Comparison of ENCODE assay signal across 9 cellular contexts in the genomic region with DNA sequence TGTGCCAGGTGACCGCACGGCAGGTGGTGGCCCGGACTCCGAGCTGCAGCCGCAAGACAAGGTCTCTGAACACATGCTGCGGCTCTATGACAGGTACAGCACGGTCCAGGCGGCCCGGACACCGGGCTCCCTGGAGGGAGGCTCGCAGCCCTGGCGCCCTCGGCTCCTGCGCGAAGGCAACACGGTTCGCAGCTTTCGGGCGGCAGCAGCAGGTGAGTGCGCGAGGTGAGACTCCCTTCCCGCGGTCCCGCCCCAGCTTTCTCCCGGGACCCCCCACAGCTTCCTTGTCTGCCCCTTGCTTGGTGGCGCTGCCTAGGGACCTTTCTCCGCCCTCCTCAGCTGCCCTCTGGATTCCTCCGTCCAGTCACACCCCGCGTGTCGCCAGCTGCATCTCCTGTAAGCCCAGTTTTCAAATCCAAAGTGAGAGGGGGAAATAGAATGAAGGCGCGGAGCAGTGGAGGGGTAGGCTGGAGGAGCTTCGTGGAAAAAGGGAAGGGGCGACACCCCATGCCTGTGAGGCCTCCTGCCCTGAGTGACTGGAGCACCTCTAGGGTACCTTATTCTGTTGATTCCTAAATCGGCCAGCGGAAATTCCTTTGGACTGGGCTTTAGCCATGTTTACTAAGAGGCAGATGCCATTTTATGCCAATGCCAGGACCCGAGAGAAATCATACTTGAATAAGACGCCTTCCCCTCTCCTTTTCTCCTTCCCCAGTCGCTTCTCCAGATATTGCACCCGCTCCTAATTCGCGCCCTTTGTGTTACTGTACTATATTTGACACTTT. TPM values are rescaled to one million over a fixed set of nuclear protein-coding genes. Genes with fewer than 3 reads are reported as not detected.
DNase-seq lines count a peak whose midpoint lies in the region; ATAC-seq and TF ChIP-seq lines count a peak whose summit lies in the region.
"Had no signal": no experiment of that assay in that cellular context is flagged by ENCODE, and none has a peak within 500 bp of the region (broad histone marks: within the 10 kb centered on the region; RNA-seq: fewer than 3 reads in every experiment).

No MANE protein-coding gene starts in this region.

- peaks cover 50% of the 10 kb centered on the region for H3K79me2 ChIP-seq in SU-DHL-6 (ENCODE audit: insufficient read depth, low read length)

- H3K4me2 ChIP-seq in SU-DHL-6 (ENCODE audit: low read depth, low read length, poor library complexity, severe bottlenecking), result peak overlapping the region; percentile 95

- TF ChIP-seq POLR2A in spleen (IDR thresholded peaks at IDR 0.05), result no peak

- H3K27me3 ChIP-seq in SU-DHL-6 (ENCODE audit: low read length), result no peaks in the 10 kb centered on the region
- peaks cover 75% of the 10 kb centered on the region for H3K27me3 ChIP-seq in iPS-15b (ENCODE audit: control insufficient read depth, insufficient read depth, low read length)
- H3K27me3 ChIP-seq in spleen (replicated peaks in 1 of 7), result peaks cover 4 to 77% (median 28%) of the 10 kb centered on the region in 7 donors

- no peak overlapping the region for H2AFZ ChIP-seq in SU-DHL-6 (ENCODE audit: low read depth, low read length, severe bottlenecking)

- DNase-seq in NCI-H187 (lab: John Stamatoyannopoulos, UW) (peak; percentile 16 to 72), NCI-H187 treated with DMSO at 0.1 percent for 48 hours (lab: John Stamatoyannopoulos, UW) (no peak), spleen (peak; percentile 74), NCI-H1105 treated with DMSO at 0.1 percent for 48 hours (lab: John Stamatoyannopoulos, UW) (no peak), UCSD-AML1 (lab: John Stamatoyannopoulos, UW; ENCODE audit: unreplicated experiment) (no peak)

- no peaks in the 10 kb centered on the region for H3K9me3 ChIP-seq in SU-DHL-6 (ENCODE audit: insufficient read depth, low read length)
- H3K9me3 ChIP-seq in iPS-15b (ENCODE audit: control insufficient read depth, insufficient read depth, low read length), result no peaks in the 10 kb centered on the region
- H3K9me3 ChIP-seq in spleen, result no peaks in the 10 kb centered on the region

- peaks cover 5% of the 10 kb centered on the region; the same call in 1 of the 2 replicates for H3F3A ChIP-seq in SU-DHL-6 (ENCODE audit: insufficient read depth)

- H3K4me3 ChIP-seq in SU-DHL-6 (ENCODE audit: insufficient read depth, low read length, poor library complexity, severe bottlenecking) (peak overlapping the region; percentile 72), iPS-15b (ENCODE audit: low read depth, low read length) (peak overlapping the region; percentile 63), spleen (peak overlapping the region in 7 of 8 donors; percentile 24 to 66 (median 37))

- H3K4me1 ChIP-seq in iPS-15b (ENCODE audit: control insufficient read depth, insufficient read depth, low read length), result peaks cover 8% of the 10 kb centered on the region
- H3K4me1 ChIP-seq in spleen, result peaks cover 7 to 23% (median 13%) of the 10 kb centered on the region in 6 donors

- peak overlapping the region; percentile 72 for H3K9ac ChIP-seq in SU-DHL-6 (ENCODE audit: low read length)
- H3K9ac ChIP-seq in iPS-15b (ENCODE audit: low read depth, low read length), result no peak overlapping the region

- H4K20me1 ChIP-seq in SU-DHL-6 (ENCODE audit: low read depth, low read length), result no peaks in the 10 kb centered on the region

- intact Hi-C loops in spleen (cut with DNase I; ENCODE audit: low total_unique reads), result loop anchor here (5.0 kb wide), 1 partner anchor 674 kb away; no protein-coding TSS in a partner anchor

- H3K27ac ChIP-seq in SU-DHL-6 (ENCODE audit: low read depth, low read length), result peak overlapping the region; percentile 79
- H3K27ac ChIP-seq in spleen, result no peak overlapping the region
- H3K27ac ChIP-seq: HL-60 had no signal

- no peak for ATAC-seq in HG03135 (IDR thresholded peaks at IDR 0.05; ENCODE audit: unreplicated experiment)

- H3K36me3 ChIP-seq in SU-DHL-6 (ENCODE audit: low read length) (peaks cover 3% of the 10 kb centered on the region; the same call in 1 of the 2 replicates), iPS-15b (ENCODE audit: control insufficient read depth, insufficient read depth, low read length) (no peaks in the 10 kb centered on the region), spleen (no peaks in the 10 kb centered on the region)

- TF ChIP-seq CTCF in SU-DHL-6 (IDR thresholded peaks at IDR 0.05; ENCODE audit: insufficient read depth, low read length, poor library complexity, severe bottlenecking) (no peak), spleen (IDR thresholded peaks at IDR 0.05 in 8 of 11, conservative IDR thresholded peaks at IDR 0.05 in 3 of 11) (no peak)

- 5 to 12% (median 9%) methylated on average over 22 to 43 of the region's 43 CpGs for WGBS in spleen, 5 donors

- H3K9me2 ChIP-seq in SU-DHL-6 (replicated peaks; ENCODE audit: insufficient read depth, low read length), result no peaks in the 10 kb centered on the region

RNA-seq across cellular contexts. Expression of a gene that starts 1.1 kb away (rescaled TPM):
- under 1 TPM in 5 of 7 donors, not detected in 2; 0.06 to 0.33 (median 0.23) TPM for total RNA-seq in spleen
- under 1 TPM in 2 of 3 donors, not detected in 1; 0.10 to 0.27 TPM for polyA plus RNA-seq in spleen

Comparison
In these comparisons a context has a peak if more than half of its experiments do, and no peak if none do; other contexts are left out.
1. DNase-seq: peak in NCI-H187 (2 of 2) and spleen (single experiment); none in NCI-H187 treated with DMSO at 0.1 percent for 48 hours (single experiment), NCI-H1105 treated with DMSO at 0.1 percent for 48 hours (single experiment) and UCSD-AML1 (single experiment).
2. Peak in every context shown above with its lines, with median percentiles within 50 percentile points of each other: H3K4me3 ChIP-seq.